21 cellular contexts compared by ENCODE assay signal in genomic region chr1:46553506-46553905, GRCh38. TPM values are rescaled to one million over a fixed set of nuclear protein-coding genes. Genes with fewer than 3 reads are reported as not detected.
DNase-seq lines count a peak whose midpoint lies in the region; ATAC-seq and TF ChIP-seq lines count a peak whose summit lies in the region.
"Had no signal": no experiment of that assay in that cellular context is flagged by ENCODE, and none has a peak within 500 bp of the region (broad histone marks: within the 10 kb centered on the region; RNA-seq: fewer than 3 reads in every experiment).

No MANE protein-coding gene starts in this region.

- H3K79me2 ChIP-seq in DOHH2 (ENCODE audit: control insufficient read depth, low read length) = no peaks in the 10 kb centered on the region
- H3K79me2 ChIP-seq in OCI-LY1 (ENCODE audit: insufficient read depth, low read length) = no peaks in the 10 kb centered on the region

- H3F3A ChIP-seq in DOHH2 (ENCODE audit: control insufficient read depth, insufficient read depth) = no peaks in the 10 kb centered on the region
- H3F3A ChIP-seq in OCI-LY1 (ENCODE audit: insufficient read depth, low read length) = no peaks in the 10 kb centered on the region

- H4K20me1 ChIP-seq in DOHH2 (ENCODE audit: control insufficient read depth, insufficient read depth, low read depth, low read length) = no peaks in the 10 kb centered on the region
- no peaks in the 10 kb centered on the region for H4K20me1 ChIP-seq in OCI-LY1 (ENCODE audit: insufficient read depth, low read length)

- POLR2A ChIA-PET in A673 (lab: Charles Lee; ENCODE audit: low non-redundant PET) = no interaction called here

- no TSS peak for BruUV-seq in A673 (replicated peaks; lab: Mats Ljungman, UMichigan)

- ATAC-seq in HG02885 (IDR thresholded peaks at IDR 0.05; ENCODE audit: poor library complexity, unreplicated experiment) = no peak
- no peak for ATAC-seq in activated naive CD8-positive, alpha-beta T cell treated with anti-CD3 and anti-CD28 coated beads, Interleukin-2, amount 50 U/mL, for 24 hours
- ATAC-seq: Right ventricle myocardium inferior had no signal

- intact Hi-C loops in A673 (cut with micrococcal nuclease; ENCODE audit: unreplicated experiment) = no loop called here
- intact Hi-C loops in dendritic cell treated with granulocyte-macrophage colony-stimulating factor and Interleukin-4, amounts not matched to agents 40 ng/mL and 50 ng/mL, for 4 days (cut with micrococcal nuclease) = no loop called here
- intact Hi-C loops in tibial artery (cut with DNase I; ENCODE audit: low total_unique reads) = no loop called here

- H3K9me3 ChIP-seq in A673 (ENCODE audit: low read depth, low read length, poor library complexity, severe bottlenecking) = no peaks in the 10 kb centered on the region
- H3K9me3 ChIP-seq in DOHH2 (ENCODE audit: control insufficient read depth, insufficient read depth, low read length) = no peaks in the 10 kb centered on the region
- H3K9me3 ChIP-seq in OCI-LY1 (ENCODE audit: low read length) = no peaks in the 10 kb centered on the region
- H3K9me3 ChIP-seq in tibial artery = no peaks in the 10 kb centered on the region
- H3K9me3 ChIP-seq: BLaER1 treated with 17β-estradiol and CSF1 and Interleukin-3, amounts not matched to agents 10 nM and 100 nM; MG63 had no signal

- H3K36me3 ChIP-seq in A673 (ENCODE audit: insufficient read depth, low read length, poor library complexity, severe bottlenecking) = no peaks in the 10 kb centered on the region
- no peaks in the 10 kb centered on the region for H3K36me3 ChIP-seq in DOHH2 (ENCODE audit: control insufficient read depth, low read length)
- no peaks in the 10 kb centered on the region for H3K36me3 ChIP-seq in OCI-LY1 (ENCODE audit: insufficient read depth, low read length)
- H3K36me3 ChIP-seq in tibial artery = peaks cover 0 to 8% (median 7%) of the 10 kb centered on the region in 3 donors
- H3K36me3 ChIP-seq: MG63 had no signal

- H3K9ac ChIP-seq in OCI-LY1 (ENCODE audit: low read length) = no peak overlapping the region
- H3K9ac ChIP-seq: BLaER1 treated with 17β-estradiol and CSF1 and Interleukin-3, amounts not matched to agents 10 nM and 100 nM had no signal

- H3K4me1 ChIP-seq in A673 (ENCODE audit: insufficient read depth, low read length, poor library complexity, severe bottlenecking) (no peaks in the 10 kb centered on the region), DOHH2 (ENCODE audit: control insufficient read depth, low read length) (no peaks in the 10 kb centered on the region), OCI-LY1 (ENCODE audit: insufficient read depth, low read length, severe bottlenecking) (no peaks in the 10 kb centered on the region), tibial artery (no peaks in the 10 kb centered on the region)

- no peaks in the 10 kb centered on the region for H3K9me3 Mint-ChIP-seq in dendritic cell treated with granulocyte-macrophage colony-stimulating factor and Interleukin-4, amounts not matched to agents 40 ng/mL and 50 ng/mL, for 4 days
- H3K9me3 Mint-ChIP-seq in activated naive CD8-positive, alpha-beta T cell treated with anti-CD3 and anti-CD28 coated beads, Interleukin-2, amount 50 U/mL, for 24 hours = no peaks in the 10 kb centered on the region
- H3K9me3 Mint-ChIP-seq: CD8-positive, alpha-beta memory T cell had no signal

- no peaks in the 10 kb centered on the region for H3K9me2 ChIP-seq in DOHH2 (replicated peaks; ENCODE audit: control insufficient read depth, low read length)
- H3K9me2 ChIP-seq in OCI-LY1 (ENCODE audit: low read depth, low read length) = no peaks in the 10 kb centered on the region

- H3K27me3 Mint-ChIP-seq in dendritic cell treated with granulocyte-macrophage colony-stimulating factor and Interleukin-4, amounts not matched to agents 40 ng/mL and 50 ng/mL, for 4 days = peaks cover 24% of the 10 kb centered on the region
- peaks cover 3% of the 10 kb centered on the region for H3K27me3 Mint-ChIP-seq in activated naive CD8-positive, alpha-beta T cell treated with anti-CD3 and anti-CD28 coated beads, Interleukin-2, amount 50 U/mL, for 24 hours

- no peak overlapping the region for H3K4me3 Mint-ChIP-seq in dendritic cell treated with granulocyte-macrophage colony-stimulating factor and Interleukin-4, amounts not matched to agents 40 ng/mL and 50 ng/mL, for 4 days
- no peak overlapping the region for H3K4me3 Mint-ChIP-seq in activated naive CD8-positive, alpha-beta T cell treated with anti-CD3 and anti-CD28 coated beads, Interleukin-2, amount 50 U/mL, for 24 hours
- H3K4me3 Mint-ChIP-seq: CD8-positive, alpha-beta memory T cell had no signal

- H3K27ac Mint-ChIP-seq in dendritic cell treated with granulocyte-macrophage colony-stimulating factor and Interleukin-4, amounts not matched to agents 40 ng/mL and 50 ng/mL, for 4 days = peak overlapping the region; percentile 23
- no peak overlapping the region for H3K27ac Mint-ChIP-seq in activated naive CD8-positive, alpha-beta T cell treated with anti-CD3 and anti-CD28 coated beads, Interleukin-2, amount 50 U/mL, for 24 hours

- no peaks in the 10 kb centered on the region for H3K27me3 ChIP-seq in A673 (replicated peaks; ENCODE audit: insufficient read depth, low read depth, low read length, poor library complexity)
- peaks cover 4% of the 10 kb centered on the region; the same call in 1 of the 2 replicates for H3K27me3 ChIP-seq in DOHH2 (ENCODE audit: control insufficient read depth, low read length)
- H3K27me3 ChIP-seq in OCI-LY1 (ENCODE audit: insufficient read depth, low read length) = no peaks in the 10 kb centered on the region
- peaks cover 0 to 33% of the 10 kb centered on the region in 2 donors for H3K27me3 ChIP-seq in tibial artery
- H3K27me3 ChIP-seq: BLaER1 treated with 17β-estradiol and CSF1 and Interleukin-3, amounts not matched to agents 10 nM and 100 nM; MG63 had no signal

- H3K4me2 ChIP-seq in DOHH2 (ENCODE audit: low read length) (no peak overlapping the region), OCI-LY1 (ENCODE audit: low read length) (no peak overlapping the region)
- H3K4me2 ChIP-seq: BLaER1 treated with 17β-estradiol and CSF1 and Interleukin-3, amounts not matched to agents 10 nM and 100 nM had no signal

- no peak overlapping the region for H2AFZ ChIP-seq in OCI-LY1 (ENCODE audit: low read length)

- H3K4me1 Mint-ChIP-seq in dendritic cell treated with granulocyte-macrophage colony-stimulating factor and Interleukin-4, amounts not matched to agents 40 ng/mL and 50 ng/mL, for 4 days (ENCODE audit: low read depth) = peaks cover 9% of the 10 kb centered on the region
- H3K4me1 Mint-ChIP-seq in activated naive CD8-positive, alpha-beta T cell treated with anti-CD3 and anti-CD28 coated beads, Interleukin-2, amount 50 U/mL, for 24 hours = peaks cover 10% of the 10 kb centered on the region

- DNase-seq in A673 (ENCODE audit: low spot score) = no peak
- no peak for DNase-seq in NCI-H1930 (lab: John Stamatoyannopoulos, UW)
- no peak for DNase-seq in tibial artery
- no peak for DNase-seq in activated naive CD8-positive, alpha-beta T cell treated with anti-CD3 and anti-CD28 coated beads, Interleukin-2, amount 50 U/mL, for 24 hours
- DNase-seq: CD8-positive, alpha-beta memory T cell; HCEC 1CT; MG63; NCI-H1105; NCI-H2107; NCI-H510A; NCI-H774; SW 1271 had no signal

- CTCF ChIA-PET in A673 (lab: Charles Lee) = interaction anchor here (1.3 kb wide), 1 partner anchor 107 kb away, joined by 3 read pairs; no protein-coding TSS in a partner anchor

- TF ChIP-seq CTCF in A673 (conservative IDR thresholded peaks at IDR 0.05; ENCODE audit: low read depth, low read length) = 0 out of 2 replicates have a peak, but pooled peaks have one; percentile 13
- TF ChIP-seq CTCF in DOHH2 (IDR thresholded peaks at IDR 0.05; ENCODE audit: low read depth, low read length, poor library complexity, severe bottlenecking) = peak; percentile 7
- TF ChIP-seq CTCF in OCI-LY1 (IDR thresholded peaks at IDR 0.05; ENCODE audit: low read length) = 0 out of 2 replicates have a peak, but pooled peaks have one; percentile 16
- no peak for TF ChIP-seq CTCF in tibial artery (IDR thresholded peaks at IDR 0.05)

- H3K4me3 ChIP-seq in A673 (ENCODE audit: low read depth, low read length, poor library complexity, severe bottlenecking) (no peak overlapping the region), DOHH2 (ENCODE audit: low read length) (no peak overlapping the region), OCI-LY1 (ENCODE audit: low read depth, low read length, poor library complexity, severe bottlenecking) (no peak overlapping the region), tibial artery (no peak overlapping the region)
- H3K4me3 ChIP-seq: BLaER1 treated with 17β-estradiol and CSF1 and Interleukin-3, amounts not matched to agents 10 nM and 100 nM; MG63 had no signal

- H3K27ac ChIP-seq in A673 (ENCODE audit: low read depth, low read length, poor library complexity, severe bottlenecking) (no peak overlapping the region), DOHH2 (ENCODE audit: low read depth, low read length) (no peak overlapping the region), OCI-LY1 (ENCODE audit: low read depth, low read length, poor library complexity, severe bottlenecking) (no peak overlapping the region), tibial artery (no peak overlapping the region)
- H3K27ac ChIP-seq: BLaER1 treated with 17β-estradiol and CSF1 and Interleukin-3, amounts not matched to agents 10 nM and 100 nM had no signal

- H3K36me3 Mint-ChIP-seq in dendritic cell treated with granulocyte-macrophage colony-stimulating factor and Interleukin-4, amounts not matched to agents 40 ng/mL and 50 ng/mL, for 4 days (ENCODE audit: low read depth) = peaks cover 27% of the 10 kb centered on the region
- H3K36me3 Mint-ChIP-seq in activated naive CD8-positive, alpha-beta T cell treated with anti-CD3 and anti-CD28 coated beads, Interleukin-2, amount 50 U/mL, for 24 hours (ENCODE audit: low read depth) = no peaks in the 10 kb centered on the region

RNA-seq across cellular contexts. Expression of gene KNCN, which starts 2.1 kb away (rescaled TPM):
- total RNA-seq in A673 (2021) = not detected in 2 replicates
- total RNA-seq: CD8-positive, alpha-beta memory T cell; HT-29; Right ventricle myocardium inferior; SK-MEL-5; T-helper 2 cell treated with Interferon-gamma antibody and Interleukin-4, amounts not matched to agents 100 ng/mL and 5 ng/mL, for 36 hours had no signal

RNA-seq across cellular contexts. Expression of gene MKNK1, which starts 50.6 kb away (rescaled TPM):
- total RNA-seq in A673 (2021) = 22.7 and 32.0 TPM in 2 replicates

Comparison
In these comparisons a context has a peak if more than half of its experiments do, and no peak if none do; other contexts are left out.
1. CTCF ChIP-seq: peak in A673 (single experiment), DOHH2 (single experiment) and OCI-LY1 (single experiment); none in tibial artery (0 of 2).